8 cellular contexts compared by ENCODE assay signal in genomic region chr5:783881-784427, GRCh38. TPM values are rescaled to one million over a fixed set of nuclear protein-coding genes. Genes with fewer than 3 reads are reported as not detected.
DNase-seq lines count a peak whose midpoint lies in the region; ATAC-seq and TF ChIP-seq lines count a peak whose summit lies in the region.
"Not testable (repeated sequence)": the region's sequence is repeated elsewhere in the genome, so short reads cannot be mapped to it uniquely, and the experiment has no call there.

No MANE protein-coding gene starts in this region.

- H3K4me2 ChIP-seq in BLaER1 treated with 17β-estradiol and CSF1 and Interleukin-3, amounts not matched to agents 10 nM and 100 nM: peak overlapping the region; percentile 88 to 98 (median 97)

- H3K36me3 ChIP-seq in BLaER1 treated with 17β-estradiol and CSF1 and Interleukin-3, amounts not matched to agents 10 nM and 100 nM: not testable (repeated sequence)

- peaks cover 16 to 24% (median 19%) of the 10 kb centered on the region in 11 experiments for H3K27me3 ChIP-seq in BLaER1 treated with 17β-estradiol and CSF1 and Interleukin-3, amounts not matched to agents 10 nM and 100 nM

- TF ChIP-seq CTCF in LNCaP clone FGC (IDR thresholded peaks at IDR 0.05; ENCODE audit: control insufficient read depth, extremely low read depth, insufficient read depth); glutamatergic neuron (IDR thresholded peaks at IDR 0.05; ENCODE audit: partially characterized antibody, unreplicated experiment); mesothelial cell of epicardium (IDR thresholded peaks at IDR 0.05; ENCODE audit: unreplicated experiment): not testable (repeated sequence)

- peak overlapping the region; percentile 14 for H3K4me3 Mint-ChIP-seq in T-helper 1 cell treated with Interleukin-12 subunit alpha and Interleukin-12 subunit beta and Interleukin-4 antibody, amounts not matched to agents 30 μg/mL and 1 μg/mL, for 36 hours
- H3K4me3 Mint-ChIP-seq in glutamatergic neuron (ENCODE audit: unreplicated experiment): peak overlapping the region; percentile 74
- peak overlapping the region; percentile 49 for H3K4me3 Mint-ChIP-seq in mesothelial cell of epicardium

- H3K27me3 Mint-ChIP-seq in T-helper 1 cell treated with Interleukin-12 subunit alpha and Interleukin-12 subunit beta and Interleukin-4 antibody, amounts not matched to agents 30 μg/mL and 1 μg/mL, for 36 hours (ENCODE audit: low read depth); glutamatergic neuron (ENCODE audit: unreplicated experiment): not testable (repeated sequence)
- H3K27me3 Mint-ChIP-seq in mesothelial cell of epicardium (ENCODE audit: low read depth): peaks cover 23% of the 10 kb centered on the region

- peak overlapping the region in 6 of 11 experiments; percentile 29 to 62 (median 49); a peak in 7 of 22 replicates for H3K9ac ChIP-seq in BLaER1 treated with 17β-estradiol and CSF1 and Interleukin-3, amounts not matched to agents 10 nM and 100 nM

- not testable (repeated sequence) for H3K9me3 Mint-ChIP-seq in T-helper 1 cell treated with Interleukin-12 subunit alpha and Interleukin-12 subunit beta and Interleukin-4 antibody, amounts not matched to agents 30 μg/mL and 1 μg/mL, for 36 hours; glutamatergic neuron (ENCODE audit: unreplicated experiment); mesothelial cell of epicardium

- H3K4me1 ChIP-seq in BLaER1 treated with 17β-estradiol and CSF1 and Interleukin-3, amounts not matched to agents 10 nM and 100 nM: peaks cover 0 to 27% (median 19%) of the 10 kb centered on the region in 10 experiments; a peak in 16 of 20 replicates

- not testable (repeated sequence) for DNase-seq in LNCaP clone FGC (ENCODE audit: low read depth)
- DNase-seq in astrocyte of the hippocampus (ENCODE audit: low read depth, low spot score) (peak; percentile 35), glutamatergic neuron (peak; percentile 55), mesothelial cell of epicardium (ENCODE audit: low spot score in 2 of 2, unreplicated experiment in 2 of 2) (peak; percentile 21 to 55)
- peak; percentile 45 for DNase-seq in stimulated activated CD8-positive, alpha-beta memory T cell treated with anti-CD3 and anti-CD28 coated beads, Interleukin-4, amount 100 ng/mL, for 48 hours

- not testable (repeated sequence) for H3K27ac ChIP-seq in BLaER1 treated with 17β-estradiol and CSF1 and Interleukin-3, amounts not matched to agents 10 nM and 100 nM

- ATAC-seq in GM21529 (IDR thresholded peaks at IDR 0.05; ENCODE audit: unreplicated experiment): peak; percentile 6

- H3K27ac Mint-ChIP-seq in T-helper 1 cell treated with Interleukin-12 subunit alpha and Interleukin-12 subunit beta and Interleukin-4 antibody, amounts not matched to agents 30 μg/mL and 1 μg/mL, for 36 hours; glutamatergic neuron (ENCODE audit: unreplicated experiment); mesothelial cell of epicardium: not testable (repeated sequence)

- not testable (repeated sequence) for H3K9me3 ChIP-seq in BLaER1 treated with 17β-estradiol and CSF1 and Interleukin-3, amounts not matched to agents 10 nM and 100 nM (replicated peaks in 1 of 11)

- not testable (repeated sequence) for H4K20me1 ChIP-seq in BLaER1 treated with 17β-estradiol and CSF1 and Interleukin-3, amounts not matched to agents 10 nM and 100 nM

- not testable (repeated sequence) for H3K4me1 Mint-ChIP-seq in T-helper 1 cell treated with Interleukin-12 subunit alpha and Interleukin-12 subunit beta and Interleukin-4 antibody, amounts not matched to agents 30 μg/mL and 1 μg/mL, for 36 hours (ENCODE audit: low read depth); glutamatergic neuron (ENCODE audit: low read depth, unreplicated experiment); mesothelial cell of epicardium

- not testable (repeated sequence) for H3K36me3 Mint-ChIP-seq in T-helper 1 cell treated with Interleukin-12 subunit alpha and Interleukin-12 subunit beta and Interleukin-4 antibody, amounts not matched to agents 30 μg/mL and 1 μg/mL, for 36 hours (ENCODE audit: low read depth); mesothelial cell of epicardium
- H3K36me3 Mint-ChIP-seq in glutamatergic neuron (ENCODE audit: unreplicated experiment): peaks cover 11% of the 10 kb centered on the region

- peak overlapping the region; percentile 61 to 77 (median 68) for H3K4me3 ChIP-seq in BLaER1 treated with 17β-estradiol and CSF1 and Interleukin-3, amounts not matched to agents 10 nM and 100 nM
- peak overlapping the region; percentile 50 for H3K4me3 ChIP-seq in LNCaP clone FGC (ENCODE audit: low read depth, low read length)

RNA-seq across cellular contexts. Expression of gene ZDHHC11B, which starts 0.6 kb away (rescaled TPM):
- total RNA-seq in glutamatergic neuron (ENCODE audit: unreplicated experiment) (42.8 TPM), mesothelial cell of epicardium (0.69 to 0.90 TPM (median 0.74 TPM) in 3 replicates)

Comparison
In these comparisons a context has a peak if more than half of its experiments do, and no peak if none do; other contexts are left out.
1. H3K4me3 Mint-ChIP-seq: peak in every context shown above with its lines; median percentile 74 in glutamatergic neuron; 49 in mesothelial cell of epicardium; 14 in T-helper 1 cell treated with Interleukin-12 subunit alpha and Interleukin-12 subunit beta and Interleukin-4 antibody, amounts not matched to agents 30 μg/mL and 1 μg/mL, for 36 hours.
2. RNA of gene ZDHHC11B, which starts 0.6 kb away (total RNA-seq): 42.8 TPM in glutamatergic neuron (single experiment); 0.69 to 0.90 TPM in mesothelial cell of epicardium; every median in the first group is over 10 times any median in the second.